In genomic region chr2:196798980-196799379, GRCh38 we compare ENCODE assay signal across 8 cellular contexts. TPM values are rescaled to one million over a fixed set of nuclear protein-coding genes. Genes with fewer than 3 reads are reported as not detected.
DNase-seq lines count a peak whose midpoint lies in the region; ATAC-seq, FAIRE-seq and TF ChIP-seq lines count a peak whose summit lies in the region.

No MANE protein-coding gene starts in this region.

- no peak for FAIRE-seq in A549 (lab: Jason Lieb, UNC)

- POLR2A ChIA-PET in A549 (lab: Yijun Ruan, JAX), result interaction anchor here (0.7 to 1.2 kb wide), 6 partner anchors 9 to 654 kb away, joined by 3 to 6 read pairs (median 4); no protein-coding TSS in a partner anchor
- POLR2A ChIA-PET in Panc1 (lab: Charles Lee), result interaction anchor here (0.5 to 0.6 kb wide), 3 partner anchors 36 to 561 kb away, joined by 3 to 4 read pairs (median 3); no protein-coding TSS in a partner anchor

- H3K27ac Mint-ChIP-seq in osteocyte (ENCODE audit: unreplicated experiment), result peak overlapping the region; percentile 97

- H3K9me3 ChIP-seq in A549 (no peaks in the 10 kb centered on the region), Panc1 (ENCODE audit: control insufficient read depth, insufficient read depth, low read depth, low read length) (no peaks in the 10 kb centered on the region)

- peaks cover 12% of the 10 kb centered on the region for H3K36me3 ChIP-seq in Panc1 (ENCODE audit: control insufficient read depth, insufficient read depth, low read length)

- H3K27ac ChIP-seq in A549, result peak overlapping the region; percentile 88 to 92
- H3K27ac ChIP-seq in Panc1 (ENCODE audit: low read length), result peak overlapping the region; percentile 84

- intact Hi-C loops in Panc1 (cut with micrococcal nuclease; ENCODE audit: unreplicated experiment), result no loop called here

- WGBS in A549 (ENCODE audit: missing lambda C conversion rate), result 4% methylated on average over 10 of the region's 10 CpGs

- TF ChIP-seq EP300 in A549 (IDR thresholded peaks at IDR 0.05), result no peak

- H3K4me3 ChIP-seq in A549, result peak overlapping the region; percentile 89
- H3K4me3 ChIP-seq in Panc1 (ENCODE audit: low read depth in 2 of 2, low read length in 2 of 2), result peak overlapping the region; percentile 84 to 90
- H3K4me3 ChIP-seq in epithelial cell of proximal tubule (ENCODE audit: low read depth, low read length), result peak overlapping the region; percentile 91

- ATAC-seq in A549, result peak in 1 of 2 experiments; percentile 21; a peak in 3 of 6 replicates
- ATAC-seq in GM19324 (IDR thresholded peaks at IDR 0.05; ENCODE audit: low FRiP score, unreplicated experiment), result peak; percentile 2
- no peak for ATAC-seq in Panc1
- ATAC-seq in GM18519 (IDR thresholded peaks at IDR 0.05; ENCODE audit: low FRiP score, unreplicated experiment), result no peak
- ATAC-seq in HG03432 (IDR thresholded peaks at IDR 0.05; ENCODE audit: unreplicated experiment), result no peak

- H3K27me3 Mint-ChIP-seq in osteocyte (ENCODE audit: unreplicated experiment), result peaks cover 3% of the 10 kb centered on the region

- CTCF ChIA-PET in A549 (lab: Yijun Ruan, JAX) (interaction anchor here (1.3 to 1.5 kb wide), 3 partner anchors 9 to 48 kb away, joined by 4 to 5 read pairs (median 4); no protein-coding TSS in a partner anchor), Panc1 (lab: Charles Lee) (interaction anchor here (0.6 kb wide), 1 partner anchor 668 kb away, joined by 3 read pairs; no protein-coding TSS in a partner anchor)

- H3K9me3 Mint-ChIP-seq in osteocyte (ENCODE audit: unreplicated experiment), result no peaks in the 10 kb centered on the region

- peak overlapping the region; percentile 100 for H3K4me3 Mint-ChIP-seq in osteocyte (ENCODE audit: unreplicated experiment)

- H3K27me3 ChIP-seq in Panc1 (ENCODE audit: control insufficient read depth, insufficient read depth, low read length), result no peaks in the 10 kb centered on the region

- peak overlapping the region; percentile 78 for H3K4me2 ChIP-seq in A549

- peak in 1 of 2 experiments; percentile 2 for DNase-seq in A549 (ENCODE audit: low read depth in 1 of 2, low spot score in 1 of 2)
- no peak for DNase-seq in Panc1 (ENCODE audit: low read depth, low spot score)
- DNase-seq in epithelial cell of proximal tubule (ENCODE audit: low read depth), result no peak
- no peak for DNase-seq in osteocyte (ENCODE audit: extremely low spot score, unreplicated experiment)
- no peak for DNase-seq in SKM-1 (lab: John Stamatoyannopoulos, UW; ENCODE audit: unreplicated experiment)

- no peak for TF ChIP-seq POLR2A in A549 (IDR thresholded peaks at IDR 0.05; ENCODE audit: low read length)

- peaks cover 19% of the 10 kb centered on the region; the same call in 2 of the 3 replicates for H3K4me1 ChIP-seq in A549
- peaks cover 11% of the 10 kb centered on the region; the same call in 1 of the 2 replicates for H3K4me1 ChIP-seq in Panc1 (ENCODE audit: control insufficient read depth, insufficient read depth, low read length)

- in situ Hi-C loops in Panc1 (cut with HindIII; ENCODE audit: low pct_unique_long_range_greater_than_20kb, low sequenced_read_pairs), result no loop called here

- TF ChIP-seq RAD21 in A549 (conservative IDR thresholded peaks at IDR 0.05 in 1 of 2, IDR thresholded peaks at IDR 0.05 in 1 of 2), result no peak

- BruUV-seq in Panc1 (replicated peaks; lab: Mats Ljungman, UMichigan), result TSS peak; percentile 89

- H3K4me1 Mint-ChIP-seq in osteocyte (ENCODE audit: unreplicated experiment), result peaks cover 27% of the 10 kb centered on the region

- TF ChIP-seq CTCF in A549 (IDR thresholded peaks at IDR 0.05), result no peak
- TF ChIP-seq CTCF in Panc1 (IDR thresholded peaks at IDR 0.05), result no peak
- TF ChIP-seq CTCF in epithelial cell of proximal tubule (conservative IDR thresholded peaks at IDR 0.05; ENCODE audit: low read depth, low read length), result no peak
- no peak for TF ChIP-seq CTCF in osteocyte (IDR thresholded peaks at IDR 0.05)

- H3K36me3 Mint-ChIP-seq in osteocyte (ENCODE audit: unreplicated experiment), result peaks cover 17% of the 10 kb centered on the region

TF ChIP-seq in A549, 52 proteins besides CTCF, POLR2A, EP300 and RAD21:
- no peak for TF ChIP-seq ZC3H11A (IDR thresholded peaks at IDR 0.05)
- TF ChIP-seq GATA3 (IDR thresholded peaks at IDR 0.05; ENCODE audit: borderline replicate concordance), result no peak
- TF ChIP-seq MAFK (IDR thresholded peaks at IDR 0.05; ENCODE audit: partially characterized antibody), result no peak
- TF ChIP-seq BHLHE40 (IDR thresholded peaks at IDR 0.05; ENCODE audit: low read depth, low read length), result no peak

RNA-seq across cellular contexts. Expression of gene GTF3C3, which starts 0.5 kb away (rescaled TPM):
- 55.8 and 63.1 TPM in 2 replicates for polyA plus RNA-seq in A549 (2011; rRNA removed)
- 11.2 and 14.4 TPM in 2 replicates for polyA plus RNA-seq in A549 (2012; cell fraction: cytosol; rRNA removed)
- 18.0 and 22.7 TPM in 2 replicates for polyA plus RNA-seq in A549 (2012; cell fraction: nucleus; rRNA removed)
- polyA plus RNA-seq in A549 (2017; fragmentation: RNase III; extraction: RNeasy Plus Mini Kit Qiagen cat#74134 plus additional on column Dnase treatment), result 22.8 to 25.5 TPM (median 24.8 TPM) in 3 replicates
- 27.6 and 33.6 TPM in 2 replicates for polyA minus RNA-seq in A549 (2011; rRNA and poly(A)+ RNA removed)
- total RNA-seq in Panc1 (2021; ENCODE audit: unreplicated experiment), result 54.4 TPM
- polyA plus RNA-seq in Panc1 (2012; ENCODE audit: insufficient read length), result 25.9 TPM
- 29.9 and 34.4 TPM in 2 replicates for total RNA-seq in epithelial cell of proximal tubule
- 34.9 and 37.7 TPM in 2 replicates for total RNA-seq in osteocyte

RNA-seq across cellular contexts. Expression of gene C2orf66, which starts 10.2 kb away (rescaled TPM):
- polyA plus RNA-seq in A549 (2011; rRNA removed), result 0.25 and 0.28 TPM in 2 replicates
- 0.04 TPM in 1 of 2 replicates, not detected in the other for polyA plus RNA-seq in A549 (2012; cell fraction: cytosol; rRNA removed)
- 0.25 and 0.33 TPM in 2 replicates for polyA plus RNA-seq in A549 (2012; cell fraction: nucleus; rRNA removed)
- polyA plus RNA-seq in A549 (2017; fragmentation: RNase III; extraction: RNeasy Plus Mini Kit Qiagen cat#74134 plus additional on column Dnase treatment), result 0.05 to 0.08 TPM in 2 of 3 replicates, not detected in the other
- polyA minus RNA-seq in A549 (2011; rRNA and poly(A)+ RNA removed), result not detected in 2 replicates
- total RNA-seq in Panc1 (2021; ENCODE audit: unreplicated experiment), result 0.33 TPM
- not detected for polyA plus RNA-seq in Panc1 (2012; ENCODE audit: insufficient read length)
- total RNA-seq in epithelial cell of proximal tubule, result not detected in 2 replicates
- total RNA-seq in osteocyte, result 0.27 and 0.29 TPM in 2 replicates
